ENCODE assay signal across 2 cellular contexts in the genomic region with DNA sequence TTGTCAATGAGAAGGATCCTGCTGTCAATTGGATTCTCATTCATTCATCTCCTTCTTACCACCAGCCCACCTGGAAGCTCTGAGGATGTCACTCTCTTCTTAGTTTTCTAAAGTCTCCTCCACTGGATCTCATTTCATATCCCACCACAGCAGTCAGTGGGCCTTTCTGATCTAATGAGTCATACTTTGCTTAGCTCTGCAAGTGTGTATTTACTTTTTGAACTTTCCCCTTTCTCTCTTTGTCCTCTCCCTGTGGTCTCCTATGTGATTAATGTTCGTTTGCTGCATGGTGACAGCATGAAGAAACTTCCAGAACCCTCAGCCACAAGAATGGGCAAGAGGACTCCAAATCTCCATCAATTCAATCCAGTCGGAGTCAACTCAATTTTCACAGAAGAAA.
TF ChIP-seq lines count a peak whose summit lies in the region.

No MANE protein-coding gene starts in this region.

TF ChIP-seq in GM23338, 12 proteins besides CTCF, POLR2A, EP300 and RAD21 (continued from another document):
- no peak for TF ChIP-seq REST (IDR thresholded peaks at IDR 0.05; ENCODE audit: unreplicated experiment)
- no peak for TF ChIP-seq ETS1 (IDR thresholded peaks at IDR 0.05)
TF ChIP-seq in GM23338: peak in this region for 0.

TF ChIP-seq in WTC11, 78 proteins besides CTCF, POLR2A, EP300 and RAD21 (continued from another document):
- no peak for TF ChIP-seq JAZF1 (CRISPR knock-in tag; IDR thresholded peaks at IDR 0.05)
- TF ChIP-seq TCF7 (CRISPR knock-in tag; IDR thresholded peaks at IDR 0.05; ENCODE audit: low read depth): no peak
- TF ChIP-seq FOXP1 (CRISPR knock-in tag; IDR thresholded peaks at IDR 0.05; ENCODE audit: borderline replicate concordance): no peak
- no peak for TF ChIP-seq JUN (CRISPR knock-in tag; IDR thresholded peaks at IDR 0.05)
- no peak for TF ChIP-seq ATF2 (CRISPR knock-in tag; IDR thresholded peaks at IDR 0.05; ENCODE audit: borderline replicate concordance, low read depth)
- TF ChIP-seq ZNF396 (CRISPR knock-in tag; IDR thresholded peaks at IDR 0.05; ENCODE audit: borderline replicate concordance): no peak
- no peak for TF ChIP-seq RELA (CRISPR knock-in tag; IDR thresholded peaks at IDR 0.05; ENCODE audit: borderline replicate concordance)
- no peak for TF ChIP-seq NR1H2 (CRISPR knock-in tag; IDR thresholded peaks at IDR 0.05)
- no peak for TF ChIP-seq NR3C1 (CRISPR knock-in tag; conservative IDR thresholded peaks at IDR 0.05; ENCODE audit: low read depth)
